In the genomic region with DNA sequence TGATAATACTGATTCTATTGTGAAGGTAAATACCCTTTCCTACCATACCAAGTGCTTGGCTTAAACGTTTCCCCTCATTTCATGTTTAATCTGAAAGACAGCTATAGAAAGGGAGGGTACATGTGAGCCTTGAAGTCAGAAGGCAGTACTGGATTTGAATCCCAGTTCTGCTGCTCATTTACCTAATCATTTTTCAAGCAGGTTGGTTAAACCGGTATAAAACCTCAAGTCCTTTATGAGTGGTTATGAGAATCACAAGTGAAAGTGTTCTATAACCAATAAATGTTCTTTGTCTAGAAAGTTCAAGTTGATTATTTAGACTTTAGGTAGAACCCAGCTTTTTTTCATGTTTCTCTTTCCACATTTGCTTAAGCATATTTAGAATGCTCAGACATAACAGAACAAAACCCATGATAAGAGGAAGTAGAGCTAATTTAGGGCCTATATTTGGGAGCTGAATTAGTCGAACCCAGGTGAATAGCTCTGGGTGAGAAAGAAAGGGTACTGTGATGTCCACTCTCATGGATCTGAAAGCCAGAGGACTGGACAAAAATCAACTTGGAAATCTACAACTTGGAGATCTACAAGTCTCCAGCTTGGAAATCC, we compare ENCODE assay signal across 20 cellular contexts. TPM values are rescaled to one million over a fixed set of nuclear protein-coding genes. Genes with fewer than 3 reads are reported as not detected.
"Had no signal": no experiment of that assay in that cellular context is flagged by ENCODE, and none has a peak within 500 bp of the region (broad histone marks: within the 10 kb centered on the region; RNA-seq: fewer than 3 reads in every experiment).

No MANE protein-coding gene starts in this region.

- H3K4me3 Mint-ChIP-seq: memory B cell, nephron progenitor cell had no signal

- DNase-seq: activated CD4-positive, CD25-positive, alpha-beta regulatory T cell treated with anti-CD3 and anti-CD28 coated beads, Interleukin-2, amount 50 U/mL, for 72 hours; activated naive CD4-positive, alpha-beta T cell treated with anti-CD3 and anti-CD28 coated beads, Interleukin-2, amount 50 U/mL, for 16 hours; anterior cingulate cortex; body of pancreas; head of caudate nucleus; hypothalamus; left cardiac atrium; nephron progenitor cell; pancreas; psoas muscle; spleen; stimulated activated CD4-positive, alpha-beta T cell treated with anti-CD3 and anti-CD28 coated beads, Interleukin-4, amount 100 ng/mL, for 4 hours; transverse colon; uterus; WERI-Rb-1 had no signal

- H3K4me1 ChIP-seq: body of pancreas, gastroesophageal sphincter, pancreas, psoas muscle, right atrium auricular region, transverse colon, uterus had no signal

- H3K27ac ChIP-seq: body of pancreas, epithelial cell of prostate, gastroesophageal sphincter, pancreas, psoas muscle, right atrium auricular region, spleen, transverse colon, uterus, WERI-Rb-1 had no signal

- ATAC-seq: body of pancreas, gastroesophageal sphincter, left cardiac atrium, pancreas, psoas muscle had no signal

- H3K4me1 Mint-ChIP-seq: memory B cell had no signal

- H3K4me3 ChIP-seq: body of pancreas, gastroesophageal sphincter, pancreas, psoas muscle, right atrium auricular region, spleen, transverse colon, uterus had no signal

- H3K9me3 ChIP-seq: body of pancreas, pancreas, uterus had no signal

- H3K27ac Mint-ChIP-seq: memory B cell, nephron progenitor cell had no signal

- H3K36me3 ChIP-seq: gastroesophageal sphincter, right atrium auricular region, uterus, WERI-Rb-1 had no signal

- H3K27me3 Mint-ChIP-seq: memory B cell had no signal

- H3K27me3 ChIP-seq: body of pancreas, gastroesophageal sphincter, pancreas, right atrium auricular region, spleen, transverse colon, uterus had no signal

RNA-seq across cellular contexts. Expression of a gene that starts 29.7 kb away (rescaled TPM):
- total RNA-seq: psoas muscle; T-helper 2 cell treated with Interferon-gamma antibody and Interleukin-4, amounts not matched to agents 100 ng/mL and 5 ng/mL, for 36 hours had no signal
